26 cellular contexts compared by ENCODE assay signal in the genomic region with DNA sequence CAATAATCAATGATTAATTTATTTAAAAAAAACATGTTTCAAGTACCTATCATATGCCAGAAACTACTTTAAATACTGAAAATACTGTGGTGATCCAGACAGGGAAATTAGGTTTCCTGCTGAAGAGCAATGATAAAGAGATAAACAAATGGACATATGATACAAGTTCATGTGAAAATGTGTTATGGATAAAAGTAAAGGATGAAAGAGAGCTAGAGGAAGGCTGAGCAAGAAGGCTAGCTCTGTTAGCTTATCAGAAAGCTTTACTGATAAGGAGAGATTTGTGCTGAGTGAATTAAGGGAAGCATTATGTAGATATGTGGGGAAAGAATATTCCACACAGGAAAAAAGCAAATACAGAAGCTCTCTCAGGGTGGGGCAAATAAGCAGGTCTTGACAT.
"Had no signal": no experiment of that assay in that cellular context is flagged by ENCODE, and none has a peak within 500 bp of the region (broad histone marks: within the 10 kb centered on the region; RNA-seq: fewer than 3 reads in every experiment).

No MANE protein-coding gene starts in this region.

- H3K4me3 ChIP-seq: colonic mucosa, gastroesophageal sphincter, heart left ventricle, lower lobe of right lung, mucosa of descending colon, sigmoid colon, spleen, suprapubic skin, transverse colon, upper lobe of right lung, uterus had no signal

- H3K79me2 ChIP-seq: parathyroid adenoma had no signal

- H3K27ac ChIP-seq: colonic mucosa, epithelial cell of prostate, foreskin keratinocyte, gastroesophageal sphincter, heart left ventricle, lower lobe of right lung, parathyroid adenoma, sigmoid colon, spleen, transverse colon, upper lobe of right lung, uterus had no signal

- DNase-seq: colonic mucosa; effector CD8-positive, alpha-beta T cell; endodermal cell; heart left ventricle; hippocampal formation; immature natural killer cell; islet precursor cell; left ventricle myocardium superior; lower lobe of right lung; mucosa of descending colon; naive B cell; right cardiac atrium; sigmoid colon; spleen; stimulated activated CD4-positive, alpha-beta T cell treated with anti-CD3 and anti-CD28 coated beads, Interleukin-4, amount 100 ng/mL, for 4 hours; transverse colon; upper lobe of right lung; uterus had no signal

- ATAC-seq: esophagus mucosa; gastroesophageal sphincter; heart left ventricle; left ventricle myocardium superior; lower lobe of right lung; mucosa of descending colon; natural killer cell treated with Interleukin-12 subunit alpha and Interleukin-12 subunit beta and Interleukin-15 and Interleukin-18, amount 100 ng/mL, for 72 hours; right cardiac atrium; stimulated activated memory B cell treated with anti-CD40 and anti-IgM and Interleukin-4, amounts not matched to agents 10 μg/mL and 1 μg/mL and 100 μg/mL, for 72 hours; upper lobe of right lung had no signal

- H3K9ac ChIP-seq: parathyroid adenoma had no signal

- H2AFZ ChIP-seq: parathyroid adenoma had no signal

- H3K9me3 ChIP-seq: colonic mucosa, gastroesophageal sphincter, lower lobe of right lung, mucosa of descending colon, sigmoid colon, spleen, suprapubic skin, transverse colon, upper lobe of right lung, uterus had no signal

- H3K4me1 ChIP-seq: colonic mucosa, gastroesophageal sphincter, heart left ventricle, lower lobe of right lung, parathyroid adenoma, sigmoid colon, spleen, suprapubic skin, transverse colon, upper lobe of right lung, uterus had no signal

- H3K27me3 ChIP-seq: colonic mucosa, foreskin keratinocyte, gastroesophageal sphincter, heart left ventricle, sigmoid colon, spleen, suprapubic skin, transverse colon, upper lobe of right lung, uterus had no signal

- H3K36me3 ChIP-seq: colonic mucosa, gastroesophageal sphincter, heart left ventricle, lower lobe of right lung, sigmoid colon, spleen, suprapubic skin, transverse colon, upper lobe of right lung, uterus had no signal
